In the genomic region with DNA sequence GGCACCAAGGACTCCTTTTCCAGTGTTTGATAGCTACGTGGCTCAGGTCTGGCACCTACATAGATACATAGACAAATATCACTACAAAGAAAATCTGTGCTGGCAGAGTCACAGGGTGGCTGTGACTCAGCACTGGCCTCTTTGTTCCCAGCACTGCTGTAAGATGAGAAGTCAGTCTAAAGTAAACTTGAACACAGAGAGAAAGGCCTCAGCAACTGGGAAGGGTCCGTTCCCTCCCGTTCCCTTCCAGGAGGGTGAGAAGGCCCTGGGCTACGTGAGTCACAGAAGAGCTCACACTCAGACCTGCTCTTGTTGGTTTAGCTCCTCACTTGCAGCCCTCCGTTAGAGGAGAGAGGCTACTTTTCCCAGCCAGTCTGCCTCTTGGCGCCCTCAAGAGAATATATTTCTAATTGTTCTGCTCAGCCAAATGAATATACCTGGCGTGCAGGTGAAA, we compare ENCODE assay signal across 8 cellular contexts. TPM values are rescaled to one million over a fixed set of nuclear protein-coding genes. Genes with fewer than 3 reads are reported as not detected.
DNase-seq lines count a peak whose midpoint lies in the region; ATAC-seq and TF ChIP-seq lines count a peak whose summit lies in the region.

No MANE protein-coding gene starts in this region.

- peaks cover 20% of the 10 kb centered on the region for H3K36me3 ChIP-seq in right atrium auricular region
- no peaks in the 10 kb centered on the region for H3K36me3 ChIP-seq in smooth muscle cell (ENCODE audit: low read depth)

- no peak overlapping the region for H3K4me3 ChIP-seq in right atrium auricular region
- no peak overlapping the region for H3K4me3 ChIP-seq in smooth muscle cell

- in situ Hi-C loops in ACHN (cut with HindIII; ENCODE audit: low pct_ligation_motif_present, low pct_unique_long_range_greater_than_20kb, low sequenced_read_pairs), result no loop called here

- H3K9me3 ChIP-seq in right atrium auricular region (no peaks in the 10 kb centered on the region), smooth muscle cell (replicated peaks; ENCODE audit: low read depth) (no peaks in the 10 kb centered on the region)

- peak overlapping the region; percentile 87 for H3K9ac ChIP-seq in smooth muscle cell (ENCODE audit: low read depth)

- peaks cover 74% of the 10 kb centered on the region for H3K79me2 ChIP-seq in smooth muscle cell (ENCODE audit: low read depth)

- H4K20me1 ChIP-seq in smooth muscle cell (ENCODE audit: low read depth), result peaks cover 66% of the 10 kb centered on the region

- H3K4me1 ChIP-seq in right atrium auricular region (peaks cover 0 to 84% of the 10 kb centered on the region in 2 donors), smooth muscle cell (ENCODE audit: low read depth) (peaks cover 73% of the 10 kb centered on the region)

- no peak for TF ChIP-seq CTCF in right atrium auricular region (IDR thresholded peaks at IDR 0.05)
- TF ChIP-seq CTCF in smooth muscle cell (IDR thresholded peaks at IDR 0.05; ENCODE audit: borderline replicate concordance, insufficient read depth, poor library complexity, severe bottlenecking), result no peak

- H3K4me2 ChIP-seq in smooth muscle cell, result peak overlapping the region; percentile 68

- H3K27me3 ChIP-seq in right atrium auricular region (no peaks in the 10 kb centered on the region), smooth muscle cell (ENCODE audit: low read depth) (no peaks in the 10 kb centered on the region)

- peaks cover 66% of the 10 kb centered on the region for H3F3A ChIP-seq in smooth muscle cell (ENCODE audit: low read depth)

- WGBS in smooth muscle cell (ENCODE audit: low lambda C conversion rate), result 17% methylated on average over 7 of the region's 7 CpGs

- H2AFZ ChIP-seq in smooth muscle cell (ENCODE audit: low read depth), result no peak overlapping the region

- peak; percentile 84 for DNase-seq in ACHN
- DNase-seq in LHCN-M2 (ENCODE audit: low read depth), result peak; percentile 99
- peak; percentile 87 for DNase-seq in T1000 (lab: John Stamatoyannopoulos, UW)
- peak; percentile 83 for DNase-seq in right atrium auricular region (ENCODE audit: low spot score)
- DNase-seq in smooth muscle cell (lab: John Stamatoyannopoulos, UW; ENCODE audit: unreplicated experiment), result peak; percentile 14
- no peak for DNase-seq in stimulated activated CD8-positive, alpha-beta memory T cell treated with anti-CD3 and anti-CD28 coated beads, Interleukin-4, amount 100 ng/mL, for 48 hours
- no peak for DNase-seq in DMS114 treated with DMSO at 0.1 percent for 48 hours (lab: John Stamatoyannopoulos, UW; ENCODE audit: unreplicated experiment)

- H3K27ac ChIP-seq in right atrium auricular region, result peak overlapping the region; percentile 79 to 80
- peak overlapping the region; percentile 99 for H3K27ac ChIP-seq in smooth muscle cell (ENCODE audit: low read depth)

- ATAC-seq in HG03354 (IDR thresholded peaks at IDR 0.05; ENCODE audit: poor library complexity, severe bottlenecking, unreplicated experiment), result no peak

RNA-seq across cellular contexts. Expression of gene ANXA2, which starts 23.1 kb away (rescaled TPM):
- total RNA-seq in LHCN-M2 (2014; rRNA removed) (3,230 and 3,804 TPM in 2 replicates), right atrium auricular region (100 to 1,000 TPM; 214 to 388 TPM), smooth muscle cell (2,380 and 2,477 TPM in 2 replicates)
- 7,075 TPM for polyA plus RNA-seq in LHCN-M2 (2012)
- polyA plus RNA-seq in smooth muscle cell, result 2,665 and 3,194 TPM in 2 replicates

Comparison
In these comparisons a context has a peak if more than half of its experiments do, and no peak if none do; other contexts are left out.
1. DNase-seq: peak in ACHN (single experiment), LHCN-M2 (single experiment), T1000 (single experiment), right atrium auricular region (single experiment) and smooth muscle cell (single experiment); none in stimulated activated CD8-positive, alpha-beta memory T cell treated with anti-CD3 and anti-CD28 coated beads, Interleukin-4, amount 100 ng/mL, for 48 hours (single experiment) and DMS114 treated with DMSO at 0.1 percent for 48 hours (single experiment).